Comparison of ENCODE assay signal across 14 cellular contexts in genomic region chr22:46625843-46626349, GRCh38.
"Had no signal": no experiment of that assay in that cellular context is flagged by ENCODE, and none has a peak within 500 bp of the region (broad histone marks: within the 10 kb centered on the region; RNA-seq: fewer than 3 reads in every experiment).

No MANE protein-coding gene starts in this region.

- ATAC-seq: activated CD8-positive, alpha-beta memory T cell treated with anti-CD3 and anti-CD28 coated beads, Interleukin-2, amount 10 ng/mL, durations not matched to agents 7 days and 5 days; activated naive CD4-positive, alpha-beta T cell treated with anti-CD3 and anti-CD28 coated beads, Interleukin-2, amount 50 U/mL, for 72 hours; left lung had no signal

- H3K4me1 Mint-ChIP-seq: activated CD8-positive, alpha-beta memory T cell treated with anti-CD3 and anti-CD28 coated beads, Interleukin-2, amount 10 ng/mL, durations not matched to agents 7 days and 5 days had no signal

- H3K36me3 Mint-ChIP-seq: activated CD8-positive, alpha-beta memory T cell treated with anti-CD3 and anti-CD28 coated beads, Interleukin-2, amount 10 ng/mL, durations not matched to agents 7 days and 5 days; activated naive CD4-positive, alpha-beta T cell treated with anti-CD3 and anti-CD28 coated beads, Interleukin-2, amount 50 U/mL, for 72 hours had no signal

- H3K27me3 ChIP-seq: brain microvascular endothelial cell, left lung, transverse colon had no signal

- H3K27ac Mint-ChIP-seq: activated CD8-positive, alpha-beta memory T cell treated with anti-CD3 and anti-CD28 coated beads, Interleukin-2, amount 10 ng/mL, durations not matched to agents 7 days and 5 days; activated naive CD4-positive, alpha-beta T cell treated with anti-CD3 and anti-CD28 coated beads, Interleukin-2, amount 50 U/mL, for 72 hours; activated T-cell treated with anti-CD3 and anti-CD28 coated beads, Interleukin-2, amount 50 U/mL, for 24 hours; T-helper 2 cell treated with Interferon-gamma antibody and Interleukin-4, amounts not matched to agents 5 μg/mL and 100 μg/mL, for 36 hours had no signal

- H3K9me3 ChIP-seq: left lung, transverse colon had no signal

- DNase-seq: activated CD4-positive, alpha-beta T cell treated with anti-CD3 and anti-CD28 coated beads, Interleukin-2, amount 50 U/mL, for 4 hours; activated CD4-positive, CD25-positive, alpha-beta regulatory T cell treated with anti-CD3 and anti-CD28 coated beads, Interleukin-2, amount 50 U/mL, for 72 hours; activated CD8-positive, alpha-beta memory T cell treated with anti-CD3 and anti-CD28 coated beads, Interleukin-2, amount 10 ng/mL, durations not matched to agents 7 days and 5 days; activated effector memory CD4-positive, alpha-beta T cell treated with anti-CD3 and anti-CD28 coated beads, Interleukin-2, amount 50 U/mL, for 16 hours; activated T-cell treated with anti-CD3 and anti-CD28 coated beads, Interleukin-2, amount 50 U/mL, for 24 hours; brain microvascular endothelial cell; foreskin melanocyte; head of caudate nucleus; retina; small intestine; transverse colon had no signal

- H3K9me3 Mint-ChIP-seq: activated naive CD4-positive, alpha-beta T cell treated with anti-CD3 and anti-CD28 coated beads, Interleukin-2, amount 50 U/mL, for 72 hours; activated T-cell treated with anti-CD3 and anti-CD28 coated beads, Interleukin-2, amount 50 U/mL, for 24 hours; T-helper 2 cell treated with Interferon-gamma antibody and Interleukin-4, amounts not matched to agents 5 μg/mL and 100 μg/mL, for 36 hours had no signal

- H3K27me3 Mint-ChIP-seq: activated CD8-positive, alpha-beta memory T cell treated with anti-CD3 and anti-CD28 coated beads, Interleukin-2, amount 10 ng/mL, durations not matched to agents 7 days and 5 days; activated T-cell treated with anti-CD3 and anti-CD28 coated beads, Interleukin-2, amount 50 U/mL, for 24 hours had no signal

- H3K27ac ChIP-seq: brain microvascular endothelial cell, left lung, transverse colon had no signal

- H3K4me1 ChIP-seq: transverse colon had no signal

- H3K4me3 Mint-ChIP-seq: activated CD8-positive, alpha-beta memory T cell treated with anti-CD3 and anti-CD28 coated beads, Interleukin-2, amount 10 ng/mL, durations not matched to agents 7 days and 5 days; activated T-cell treated with anti-CD3 and anti-CD28 coated beads, Interleukin-2, amount 50 U/mL, for 24 hours; T-helper 2 cell treated with Interferon-gamma antibody and Interleukin-4, amounts not matched to agents 5 μg/mL and 100 μg/mL, for 36 hours had no signal

- H3K4me3 ChIP-seq: left lung, transverse colon had no signal

- H3K36me3 ChIP-seq: brain microvascular endothelial cell had no signal
